22 cellular contexts compared by ENCODE assay signal in the genomic region with DNA sequence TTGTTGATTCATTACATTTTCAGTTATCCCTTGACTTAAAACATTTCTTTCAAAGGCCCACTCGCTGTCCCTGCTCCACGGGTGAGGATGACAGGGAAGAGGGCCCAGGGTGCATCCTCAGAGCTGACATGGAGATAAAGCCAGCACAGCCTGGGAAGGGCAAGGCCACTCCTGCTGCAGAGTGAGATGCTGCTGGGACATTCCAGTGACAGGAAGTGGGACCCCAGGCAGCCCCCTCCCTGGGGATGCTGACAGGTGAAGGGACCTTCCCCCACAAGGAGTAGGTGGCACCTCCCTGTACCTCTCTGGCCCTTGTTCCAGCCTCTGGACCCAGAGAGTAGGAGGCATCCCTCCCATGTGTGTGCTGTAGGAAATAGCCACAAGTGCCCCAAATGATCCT.
A peak's percentile ranks its signal among the peaks of the same experiment; 100 is the strongest.
DNase-seq lines count a peak whose midpoint lies in the region; ATAC-seq and TF ChIP-seq lines count a peak whose summit lies in the region.
"Had no signal": no experiment of that assay in that cellular context is flagged by ENCODE, and none has a peak within 500 bp of the region (broad histone marks: within the 10 kb centered on the region; RNA-seq: fewer than 3 reads in every experiment).

No MANE protein-coding gene starts in this region.

- peak overlapping the region; percentile 99 for H3K27ac Mint-ChIP-seq in activated CD8-positive, alpha-beta memory T cell treated with anti-CD3 and anti-CD28 coated beads, Interleukin-2, amount 10 ng/mL, durations not matched to agents 7 days and 5 days
- peak overlapping the region; percentile 30 for H3K27ac Mint-ChIP-seq in Calu3 (ENCODE audit: unreplicated experiment)

- CTCF ChIA-PET in activated CD8-positive, alpha-beta memory T cell treated with anti-CD3 and anti-CD28 coated beads, Interleukin-2, amount 10 ng/mL, durations not matched to agents 7 days and 5 days (lab: Charles Lee), result interaction anchor here (0.9 to 3.3 kb wide), 10 partner anchors 9 to 570 kb away, joined by 3 to 18 read pairs (median 4); no protein-coding TSS in a partner anchor
- CTCF ChIA-PET in Calu3 (lab: Charles Lee), result no interaction called here

- no peak for ATAC-seq in activated CD8-positive, alpha-beta memory T cell treated with anti-CD3 and anti-CD28 coated beads, Interleukin-2, amount 10 ng/mL, durations not matched to agents 7 days and 5 days
- no peak for ATAC-seq in psoas muscle

- H3K27me3 Mint-ChIP-seq in activated CD8-positive, alpha-beta memory T cell treated with anti-CD3 and anti-CD28 coated beads, Interleukin-2, amount 10 ng/mL, durations not matched to agents 7 days and 5 days, result no peaks in the 10 kb centered on the region
- no peaks in the 10 kb centered on the region for H3K27me3 Mint-ChIP-seq in Calu3 (ENCODE audit: unreplicated experiment)

- 95 to 100% (median 96%) methylated on average over 2 of the region's 2 CpGs for WGBS in psoas muscle, 3 donors

- H3K36me3 ChIP-seq in psoas muscle (ENCODE audit: insufficient read depth in 1 of 2, low read depth in 1 of 2), result no peaks in the 10 kb centered on the region
- H3K36me3 ChIP-seq: ovary had no signal

- TF ChIP-seq CTCF in Calu3 (IDR thresholded peaks at IDR 0.05; ENCODE audit: unreplicated experiment), result no peak
- no peak for TF ChIP-seq CTCF in dorsolateral prefrontal cortex (IDR thresholded peaks at IDR 0.05 in 54 of 56, conservative IDR thresholded peaks at IDR 0.05 in 2 of 56; ENCODE audit: low read depth in 1 of 56, partially characterized antibody in 56 of 56)
- TF ChIP-seq CTCF in psoas muscle (IDR thresholded peaks at IDR 0.05), result no peak

- no peak for DNase-seq in activated CD8-positive, alpha-beta memory T cell treated with anti-CD3 and anti-CD28 coated beads, Interleukin-2, amount 10 ng/mL, durations not matched to agents 7 days and 5 days
- no peak for DNase-seq in activated CD8-positive, alpha-beta memory T cell treated with anti-CD3 and anti-CD28 coated beads for 24 hours
- DNase-seq in Calu3 (no peak), dorsolateral prefrontal cortex (no peak), psoas muscle (no peak), KG1 (lab: John Stamatoyannopoulos, UW) (no peak), DMS79 treated with DMSO at 0.1 percent for 48 hours (lab: John Stamatoyannopoulos, UW) (no peak), NCI-H2171 (lab: John Stamatoyannopoulos, UW) (no peak)
- DNase-seq: foreskin fibroblast, hippocampal formation, NCI-H1694 treated with DMSO at 0.1 percent for 48 hours, OCI-M1, ovary, SIG-M5, sigmoid colon, tibial artery had no signal

- H3K9me3 Mint-ChIP-seq in activated CD8-positive, alpha-beta memory T cell treated with anti-CD3 and anti-CD28 coated beads, Interleukin-2, amount 10 ng/mL, durations not matched to agents 7 days and 5 days (ENCODE audit: low read depth), result no peaks in the 10 kb centered on the region
- H3K9me3 Mint-ChIP-seq in Calu3 (ENCODE audit: low read depth, unreplicated experiment), result no peaks in the 10 kb centered on the region
- H3K9me3 Mint-ChIP-seq: CD8-positive, alpha-beta T cell; IgD-negative memory B cell had no signal

- no TSS peak for BruUV-seq in Calu3 (replicated peaks; lab: Mats Ljungman, UMichigan)

- peaks cover 5% of the 10 kb centered on the region for H3K36me3 Mint-ChIP-seq in activated CD8-positive, alpha-beta memory T cell treated with anti-CD3 and anti-CD28 coated beads, Interleukin-2, amount 10 ng/mL, durations not matched to agents 7 days and 5 days
- peaks cover 13% of the 10 kb centered on the region for H3K36me3 Mint-ChIP-seq in Calu3 (ENCODE audit: insufficient read depth, unreplicated experiment)
- H3K36me3 Mint-ChIP-seq: CD8-positive, alpha-beta T cell had no signal

- peak overlapping the region; percentile 74 for H3K4me3 Mint-ChIP-seq in activated CD8-positive, alpha-beta memory T cell treated with anti-CD3 and anti-CD28 coated beads, Interleukin-2, amount 10 ng/mL, durations not matched to agents 7 days and 5 days
- H3K4me3 Mint-ChIP-seq in Calu3 (ENCODE audit: low read depth, unreplicated experiment), result no peak overlapping the region

- H3K27me3 ChIP-seq in dorsolateral prefrontal cortex (no peaks in the 10 kb centered on the region), psoas muscle (ENCODE audit: insufficient read depth in 3 of 3, low read length in 2 of 3) (no peaks in the 10 kb centered on the region)
- H3K27me3 ChIP-seq: adrenal gland, ovary, sigmoid colon, tibial artery had no signal

- H3K4me1 Mint-ChIP-seq in activated CD8-positive, alpha-beta memory T cell treated with anti-CD3 and anti-CD28 coated beads, Interleukin-2, amount 10 ng/mL, durations not matched to agents 7 days and 5 days, result peaks cover 85% of the 10 kb centered on the region
- H3K4me1 Mint-ChIP-seq in Calu3 (ENCODE audit: low read depth, unreplicated experiment), result no peaks in the 10 kb centered on the region

- H3K27ac ChIP-seq in dorsolateral prefrontal cortex, result peak overlapping the region in 43 of 59 donors; percentile 8 to 84 (median 67)
- peak overlapping the region; percentile 91 for H3K27ac ChIP-seq in psoas muscle
- H3K27ac ChIP-seq: GM23248, ovary, tibial artery, VCaP had no signal

- H3K4me3 ChIP-seq in dorsolateral prefrontal cortex, result no peak overlapping the region
- no peak overlapping the region for H3K4me3 ChIP-seq in psoas muscle
- H3K4me3 ChIP-seq: adrenal gland, GM23248, lung, ovary, sigmoid colon, tibial artery had no signal

- H3K9me3 ChIP-seq in psoas muscle, result no peaks in the 10 kb centered on the region
- H3K9me3 ChIP-seq: adrenal gland, ovary, sigmoid colon, tibial artery had no signal

- peaks cover 82% of the 10 kb centered on the region for H3K4me1 ChIP-seq in psoas muscle

- intact Hi-C loops in Calu3 (cut with micrococcal nuclease; ENCODE audit: unreplicated experiment) (no loop called here), dorsolateral prefrontal cortex (cut with DNase I) (no loop called here), psoas muscle (cut with DNase I) (no loop called here)
